1 cellular context compared by ENCODE assay signal in genomic region chr2:173959909-173960308, GRCh38.
TF ChIP-seq lines count a peak whose summit lies in the region.

No MANE protein-coding gene starts in this region.

TF ChIP-seq in GM12878, 131 proteins besides CTCF, POLR2A, EP300 and RAD21:
- TF ChIP-seq BHLHE40 (IDR thresholded peaks at IDR 0.05; ENCODE audit: borderline replicate concordance in 1 of 2, low read depth in 2 of 2, low read length in 1 of 2): 0 out of 4 replicates have a peak, but pooled peaks of 1 of the 2 experiments have one; percentile 15
- TF ChIP-seq RELB (IDR thresholded peaks at IDR 0.05; ENCODE audit: low read depth): no peak
